In genomic region chr3:192445768-192446644, GRCh38 we compare ENCODE assay signal across 1 cellular context.
TF ChIP-seq lines count a peak whose summit lies in the region.

No MANE protein-coding gene starts in this region.

TF ChIP-seq in WTC11, 78 proteins besides CTCF, POLR2A, EP300 and RAD21 (continued from another document):
- no peak for TF ChIP-seq MLX (CRISPR knock-in tag; IDR thresholded peaks at IDR 0.05)
- no peak for TF ChIP-seq E2F5 (CRISPR knock-in tag; IDR thresholded peaks at IDR 0.05)
- TF ChIP-seq TCF7 (CRISPR knock-in tag; IDR thresholded peaks at IDR 0.05; ENCODE audit: low read depth): no peak
- no peak for TF ChIP-seq IRF2 (CRISPR knock-in tag; IDR thresholded peaks at IDR 0.05; ENCODE audit: borderline replicate concordance, low read depth)
- no peak for TF ChIP-seq ESRRA (CRISPR knock-in tag; IDR thresholded peaks at IDR 0.05; ENCODE audit: borderline replicate concordance)
- no peak for TF ChIP-seq ZNF121 (CRISPR knock-in tag; IDR thresholded peaks at IDR 0.05)
